In genomic region chr7:47978790-47979144, GRCh38 we compare ENCODE assay signal across 8 cellular contexts. TPM values are rescaled to one million over a fixed set of nuclear protein-coding genes. Genes with fewer than 3 reads are reported as not detected.
DNase-seq lines count a peak whose midpoint lies in the region; ATAC-seq and TF ChIP-seq lines count a peak whose summit lies in the region.

No MANE protein-coding gene starts in this region.

- TF ChIP-seq POLR2A in NB4 (IDR thresholded peaks at IDR 0.05; ENCODE audit: extremely low read depth, insufficient read length): no peak

- no peaks in the 10 kb centered on the region for H3K27me3 Mint-ChIP-seq in effector memory CD8-positive, alpha-beta T cell

- H3K36me3 Mint-ChIP-seq in effector memory CD8-positive, alpha-beta T cell (ENCODE audit: insufficient read depth): peaks cover 50% of the 10 kb centered on the region

- peak overlapping the region; percentile 76 for H3K4me2 ChIP-seq in neural cell (ENCODE audit: low read length)

- H3K4me1 Mint-ChIP-seq in effector memory CD8-positive, alpha-beta T cell (ENCODE audit: low read depth in 2 of 2): peaks cover 23 to 27% of the 10 kb centered on the region in 2 donors

- no peaks in the 10 kb centered on the region for H3K27me3 ChIP-seq in BJ (ENCODE audit: control insufficient read depth, insufficient read depth, low read length)
- H3K27me3 ChIP-seq in neural cell (ENCODE audit: insufficient read depth, low read depth, low read length): no peaks in the 10 kb centered on the region

- TF ChIP-seq CTCF in BJ (IDR thresholded peaks at IDR 0.05; ENCODE audit: insufficient read depth, low read depth, low read length) (no peak), NB4 (IDR thresholded peaks at IDR 0.05; ENCODE audit: low read depth, low read length) (no peak), neural cell (IDR thresholded peaks at IDR 0.05; ENCODE audit: poor library complexity, severe bottlenecking) (no peak)

- no peaks in the 10 kb centered on the region for H3K9me3 Mint-ChIP-seq in effector memory CD8-positive, alpha-beta T cell

- TF ChIP-seq RAD21 in neural cell (conservative IDR thresholded peaks at IDR 0.05): no peak

- H3K27ac ChIP-seq in neural cell (ENCODE audit: low read length): no peak overlapping the region

- peak overlapping the region; percentile 71 for H2AFZ ChIP-seq in neural cell (ENCODE audit: low read depth, low read length)

- peak overlapping the region; percentile 76 for H3K9ac ChIP-seq in neural cell (ENCODE audit: low read length)

- DNase-seq in BJ (ENCODE audit: low read depth) (no peak), NB4 (ENCODE audit: low read depth) (no peak), H4 (ENCODE audit: low spot score) (no peak), AG08395 (ENCODE audit: low spot score) (no peak), NCI-H146 (lab: John Stamatoyannopoulos, UW) (no peak)
- DNase-seq in effector memory CD8-positive, alpha-beta T cell: no peak

- POLR2A ChIA-PET in BJ (lab: Charles Lee): no interaction called here

- CTCF ChIA-PET in BJ (lab: Yijun Ruan, JAX): interaction anchor here (0.9 to 2.2 kb wide), 5 partner anchors 10 to 175 kb away, joined by 3 to 17 read pairs (median 6); no protein-coding TSS in a partner anchor

- peak overlapping the region; percentile 98 to 99 for H3K27ac Mint-ChIP-seq in effector memory CD8-positive, alpha-beta T cell

- no peaks in the 10 kb centered on the region for H3K9me2 ChIP-seq in neural cell (ENCODE audit: insufficient read depth, low read length)

- no peaks in the 10 kb centered on the region for H3K9me3 ChIP-seq in neural cell (ENCODE audit: low read length)

- H3K4me3 ChIP-seq in BJ (ENCODE audit: low read depth, low read length) (peak overlapping the region; percentile 74), NB4 (ENCODE audit: low read depth, low read length) (peak overlapping the region; percentile 98), neural cell (ENCODE audit: low read length) (peak overlapping the region; percentile 74)

- peak overlapping the region; percentile 86 to 95 for H3K4me3 Mint-ChIP-seq in effector memory CD8-positive, alpha-beta T cell

- H3K36me3 ChIP-seq in BJ (ENCODE audit: control insufficient read depth, insufficient read depth, low read length) (peaks cover 15% of the 10 kb centered on the region), neural cell (ENCODE audit: insufficient read depth, low read length) (peaks cover 12% of the 10 kb centered on the region)

- H3F3A ChIP-seq in neural cell (ENCODE audit: insufficient read depth, low read length, poor library complexity, severe bottlenecking): no peaks in the 10 kb centered on the region

- ATAC-seq in effector memory CD8-positive, alpha-beta T cell (replicated peaks): no peak
- no peak for ATAC-seq in HG03460 (IDR thresholded peaks at IDR 0.05; ENCODE audit: unreplicated experiment)

- H3K79me2 ChIP-seq in neural cell (replicated peaks; ENCODE audit: insufficient read depth, low read length): peaks cover 4% of the 10 kb centered on the region

- TF ChIP-seq EP300 in neural cell (conservative IDR thresholded peaks at IDR 0.05; ENCODE audit: poor library complexity, severe bottlenecking): no peak

- H4K20me1 ChIP-seq in neural cell (ENCODE audit: insufficient read depth): no peaks in the 10 kb centered on the region

TF ChIP-seq in neural cell, 6 proteins besides CTCF, POLR2A, EP300 and RAD21:
- TF ChIP-seq MXI1 (conservative IDR thresholded peaks at IDR 0.05; ENCODE audit: poor library complexity, severe bottlenecking) (no peak), SMC3 (conservative IDR thresholded peaks at IDR 0.05; ENCODE audit: poor library complexity) (no peak), REST (IDR thresholded peaks at IDR 0.05; ENCODE audit: borderline replicate concordance) (no peak), POLR2AphosphoS5 (IDR thresholded peaks at IDR 0.05) (no peak), TAF1 (IDR thresholded peaks at IDR 0.05; ENCODE audit: low read depth) (no peak), EZH2 (IDR thresholded peaks at IDR 0.05; ENCODE audit: borderline replicate concordance, insufficient read depth, low read length, poor library complexity, severe bottlenecking) (no peak)
TF ChIP-seq in neural cell: peak in this region for 0.

RNA-seq across cellular contexts. Expression of gene HUS1, which starts 0.6 kb away (rescaled TPM):
- polyA plus RNA-seq in BJ (2011; rRNA removed): 14.1 and 23.7 TPM in 2 replicates
- polyA minus RNA-seq in BJ (2011; rRNA and poly(A)+ RNA removed): 13.5 and 17.9 TPM in 2 replicates
- polyA plus RNA-seq in neural cell: 17.4 and 30.4 TPM in 2 replicates
- 35.8 and 37.5 TPM in 2 replicates for polyA minus RNA-seq in neural cell
- total RNA-seq in H4 (2014; rRNA removed; shearing (Covaris generic)): 43.4 and 43.8 TPM in 2 replicates

RNA-seq across cellular contexts. Expression of gene PKD1L1, which starts 30.5 kb away (rescaled TPM):
- polyA plus RNA-seq in BJ (2011; rRNA removed): 0.01 and 0.13 TPM in 2 replicates
- polyA minus RNA-seq in BJ (2011; rRNA and poly(A)+ RNA removed): 0.05 TPM in 2 replicates
- polyA plus RNA-seq in neural cell: 0.28 and 2.0 TPM in 2 replicates
- 0.69 and 1.5 TPM in 2 replicates for polyA minus RNA-seq in neural cell
- 0.02 and 0.08 TPM in 2 replicates for total RNA-seq in H4 (2014; rRNA removed; shearing (Covaris generic))

RNA-seq across cellular contexts. Expression of gene SUN3, which starts 50.1 kb away (rescaled TPM):
- polyA plus RNA-seq in BJ (2011; rRNA removed) (not detected in 2 replicates), neural cell (not detected in 2 replicates)
- not detected in 2 replicates for polyA minus RNA-seq in BJ (2011; rRNA and poly(A)+ RNA removed)
- polyA minus RNA-seq in neural cell: not detected in 2 replicates
- total RNA-seq in H4 (2014; rRNA removed; shearing (Covaris generic)): 1.1 and 8.6 TPM in 2 replicates

RNA-seq across cellular contexts. Expression of gene C7orf57, which starts 56.6 kb away (rescaled TPM):
- polyA plus RNA-seq in BJ (2011; rRNA removed) (0.07 TPM in 2 replicates), neural cell (not detected in 2 replicates)
- not detected in 2 replicates for polyA minus RNA-seq in BJ (2011; rRNA and poly(A)+ RNA removed)
- polyA minus RNA-seq in neural cell: not detected in 2 replicates
- total RNA-seq in H4 (2014; rRNA removed; shearing (Covaris generic)): 0.06 and 0.08 TPM in 2 replicates
